In the genomic region with DNA sequence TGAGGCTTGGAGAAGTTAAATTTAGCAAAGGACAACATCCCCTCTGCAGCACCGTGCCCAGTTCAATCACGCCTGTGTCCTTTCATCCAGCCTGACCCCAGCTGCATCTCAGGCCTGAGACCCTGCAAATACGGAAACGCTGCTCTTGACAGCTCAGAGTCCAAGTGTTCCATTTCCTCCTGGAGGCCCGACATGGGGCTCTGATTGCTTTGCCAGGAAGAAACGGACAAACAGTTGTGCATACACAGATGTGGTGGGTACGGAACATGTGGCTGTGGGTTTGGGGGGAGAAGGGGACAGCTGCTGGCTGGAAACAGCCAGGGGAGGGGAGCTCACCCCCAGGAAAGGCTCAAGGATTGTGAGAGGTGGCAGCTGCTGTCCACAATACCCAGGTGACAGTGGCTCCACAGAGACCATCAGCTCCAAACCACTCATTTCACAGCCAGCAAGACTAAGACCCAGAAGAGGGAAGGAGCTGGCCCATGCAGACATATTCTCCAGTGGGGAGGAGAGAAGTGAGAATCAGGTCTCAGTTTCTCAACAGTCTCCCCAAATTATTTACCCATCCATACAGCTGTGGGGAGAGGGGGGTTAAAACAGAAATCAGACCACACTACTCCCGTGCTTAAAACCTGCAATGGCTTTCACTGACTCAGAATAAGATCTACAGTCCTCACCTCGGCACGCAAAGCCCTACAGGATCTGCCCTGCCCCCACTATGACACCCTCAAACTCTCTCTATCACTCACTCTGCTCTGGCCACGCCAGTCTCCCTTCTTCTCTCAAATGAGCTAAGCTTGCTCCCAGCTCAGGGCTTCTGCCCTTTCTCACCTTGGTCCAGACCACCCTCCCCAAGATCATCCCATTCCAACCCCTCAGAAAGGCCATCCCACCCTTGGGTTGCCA, we compare ENCODE assay signal across 8 cellular contexts.
DNase-seq lines count a peak whose midpoint lies in the region; ATAC-seq and TF ChIP-seq lines count a peak whose summit lies in the region.

No MANE protein-coding gene starts in this region.

- TF ChIP-seq EP300 in gastroesophageal sphincter (IDR thresholded peaks at IDR 0.05): no peak

- peak; percentile 60 for ATAC-seq in HG03045 (IDR thresholded peaks at IDR 0.05; ENCODE audit: unreplicated experiment)
- peak; percentile 81 to 86 (median 85) for ATAC-seq in natural killer cell
- no peak for ATAC-seq in gastroesophageal sphincter

- peaks cover 0 to 14% (median 6%) of the 10 kb centered on the region in 3 donors for H3K4me1 ChIP-seq in gastroesophageal sphincter

- no peak for TF ChIP-seq CTCF in natural killer cell (IDR thresholded peaks at IDR 0.05)
- no peak for TF ChIP-seq CTCF in gastroesophageal sphincter (IDR thresholded peaks at IDR 0.05)

- H3K9me3 ChIP-seq in gastroesophageal sphincter: no peaks in the 10 kb centered on the region

- intact Hi-C loops in natural killer cell (cut with micrococcal nuclease): loop anchor here (1.0 to 2.0 kb wide), 3 partner anchors 21 to 31 kb away; no protein-coding TSS in a partner anchor
- intact Hi-C loops in posterior vena cava (cut with DNase I): no loop called here

- peak; percentile 36 for TF ChIP-seq POLR2A in GM19099 (IDR thresholded peaks at IDR 0.05; ENCODE audit: extremely low read depth, insufficient read length, low read depth)
- TF ChIP-seq POLR2A in gastroesophageal sphincter (IDR thresholded peaks at IDR 0.05): no peak

- H3K27me3 Mint-ChIP-seq in natural killer cell (ENCODE audit: low read depth in 2 of 2): no peaks in the 10 kb centered on the region

- DNase-seq in activated CD8-positive, alpha-beta memory T cell treated with anti-CD3 and anti-CD28 coated beads, Interleukin-2, amount 50 U/mL, for 4 hours: peak; percentile 54
- DNase-seq in natural killer cell: peak; percentile 64
- DNase-seq in posterior vena cava (ENCODE audit: low spot score): no peak
- DNase-seq in mucosa of gallbladder (ENCODE audit: low spot score): no peak
- DNase-seq in H7: no peak

- H3K36me3 ChIP-seq in H7 (replicated peaks; ENCODE audit: control insufficient read depth, insufficient read depth, low read length) (no peaks in the 10 kb centered on the region), gastroesophageal sphincter (peaks cover 0 to 26% of the 10 kb centered on the region in 2 donors)

- H3K27me3 ChIP-seq in H7 (ENCODE audit: control insufficient read depth, insufficient read depth, low read length) (no peaks in the 10 kb centered on the region), gastroesophageal sphincter (no peaks in the 10 kb centered on the region)

- H3K4me3 Mint-ChIP-seq in natural killer cell: peak overlapping the region; percentile 83

- no peak overlapping the region for H3K4me3 ChIP-seq in H7 (ENCODE audit: insufficient read depth, low read depth, low read length)
- no peak overlapping the region for H3K4me3 ChIP-seq in gastroesophageal sphincter

- 51 to 54% methylated on average over 4 of the region's 11 CpGs for WGBS in gastroesophageal sphincter (ENCODE audit: low coverage in 1 of 2), 2 donors

- H3K36me3 Mint-ChIP-seq in natural killer cell: peaks cover 7% of the 10 kb centered on the region

- H3K9me3 Mint-ChIP-seq in natural killer cell: no peaks in the 10 kb centered on the region

- no peak overlapping the region for H3K27ac ChIP-seq in gastroesophageal sphincter

- H3K4me1 Mint-ChIP-seq in natural killer cell: peaks cover 69 to 73% of the 10 kb centered on the region in 2 donors

- peak overlapping the region; percentile 89 to 91 for H3K27ac Mint-ChIP-seq in natural killer cell

Comparison
In these comparisons a context has a peak if more than half of its experiments do, and no peak if none do; other contexts are left out.
1. DNase-seq: peak in activated CD8-positive, alpha-beta memory T cell treated with anti-CD3 and anti-CD28 coated beads, Interleukin-2, amount 50 U/mL, for 4 hours (single experiment) and natural killer cell (single experiment); none in posterior vena cava (single experiment), mucosa of gallbladder (single experiment) and H7 (single experiment).